ENCODE assay signal across 8 cellular contexts in genomic region chr18:63025251-63025710, GRCh38.
DNase-seq lines count a peak whose midpoint lies in the region; ATAC-seq and TF ChIP-seq lines count a peak whose summit lies in the region.

No MANE protein-coding gene starts in this region.

- no peak overlapping the region for H2AK9ac ChIP-seq in IMR-90 (replicated peaks; ENCODE audit: low read depth, low read length, poor library complexity)

- no peak overlapping the region for H2BK15ac ChIP-seq in IMR-90 (ENCODE audit: low read depth, low read length)

- no peak overlapping the region for H4K8ac ChIP-seq in IMR-90 (ENCODE audit: low read depth in 2 of 2, low read length in 2 of 2)

- H2BK5ac ChIP-seq in IMR-90 (ENCODE audit: low read depth, low read length, poor library complexity, severe bottlenecking): no peak overlapping the region

- H3K56ac ChIP-seq in IMR-90 (ENCODE audit: extremely low read depth, insufficient read depth, low read length): no peak overlapping the region

- no peaks in the 10 kb centered on the region for H3K4me1 ChIP-seq in IMR-90 (ENCODE audit: control insufficient read depth, insufficient read depth, low read length)

- H2AFZ ChIP-seq in IMR-90 (replicated peaks; ENCODE audit: low read length, poor library complexity): no peak overlapping the region

- 46% methylated on average over 2 of the region's 9 CpGs; no CpG with 5 or more reads in 1 of the 2 experiments for WGBS in IMR-90 (ENCODE audit: extremely low coverage in 2 of 2, insufficient read length in 1 of 2), 2 experiments

- H3K9me3 ChIP-seq in IMR-90 (ENCODE audit: control insufficient read depth, insufficient read depth, low read length): no peaks in the 10 kb centered on the region

- in situ Hi-C loops in IMR-90 (cut with MboI; ENCODE audit: low sequenced_read_pairs): no loop called here

- BruUV-seq in IMR-90 (replicated peaks; lab: Mats Ljungman, UMichigan): no TSS peak

- H3K23ac ChIP-seq in IMR-90 (ENCODE audit: low read depth, low read length): no peak overlapping the region

- no peak overlapping the region for H3K9ac ChIP-seq in IMR-90 (ENCODE audit: low read depth, low read length)

- H4K91ac ChIP-seq in IMR-90 (ENCODE audit: insufficient read depth, low read depth, low read length): no peak overlapping the region

- no peaks in the 10 kb centered on the region for H3K79me1 ChIP-seq in IMR-90 (ENCODE audit: low read depth in 1 of 2, low read length in 2 of 2)

- no peak overlapping the region for H4K5ac ChIP-seq in IMR-90 (ENCODE audit: low read depth, low read length)

- H3K18ac ChIP-seq in IMR-90 (ENCODE audit: low read depth, low read length): no peak overlapping the region

- no peak overlapping the region for H2BK120ac ChIP-seq in IMR-90 (ENCODE audit: low read depth, low read length)

- DNase-seq in BJ (ENCODE audit: low read depth) (no peak), IMR-90 (no peak), islet precursor cell (peak; percentile 77), germinal center (ENCODE audit: low spot score) (no peak), GF-D8 (lab: John Stamatoyannopoulos, UW) (no peak)
- DNase-seq in activated effector memory CD4-positive, alpha-beta T cell treated with Interleukin-2 at 50 U/mL for 16 hours: no peak

- H3K4ac ChIP-seq in IMR-90 (ENCODE audit: low read depth, low read length): no peak overlapping the region

- H4K20me1 ChIP-seq in IMR-90 (ENCODE audit: insufficient read depth, low read length): no peaks in the 10 kb centered on the region

- intact Hi-C loops in IMR-90 (cut with micrococcal nuclease): no loop called here

- TF ChIP-seq RAD21 in IMR-90 (IDR thresholded peaks at IDR 0.05; ENCODE audit: low read length): no peak

- H3K4me2 ChIP-seq in IMR-90 (ENCODE audit: low read depth, low read length): no peak overlapping the region

- CTCF ChIA-PET in BJ (lab: Yijun Ruan, JAX) (interaction anchor here (1.3 to 3.0 kb wide), 2 partner anchors 9 to 297 kb away, joined by 3 to 13 read pairs; no protein-coding TSS in a partner anchor), IMR-90 (lab: Yijun Ruan, JAX) (interaction anchor here (1.5 kb wide), 1 partner anchor 9 kb away, joined by 6 read pairs; no protein-coding TSS in a partner anchor)

- no peak for TF ChIP-seq POLR2A in IMR-90 (IDR thresholded peaks at IDR 0.05; ENCODE audit: low read depth, low read length)

- H3K4me3 ChIP-seq in BJ (ENCODE audit: low read depth, low read length) (no peak overlapping the region), IMR-90 (ENCODE audit: insufficient read depth, low read depth, low read length) (no peak overlapping the region)

- dilution Hi-C loops in IMR-90 (cut with HindIII; ENCODE audit: low sequenced_read_pairs, unreplicated experiment): no loop called here

- H3K36me3 ChIP-seq in BJ (ENCODE audit: control insufficient read depth, insufficient read depth, low read length) (no peaks in the 10 kb centered on the region), IMR-90 (ENCODE audit: control insufficient read depth, insufficient read depth, low read length) (no peaks in the 10 kb centered on the region)

- H3K27me3 ChIP-seq in BJ (ENCODE audit: control insufficient read depth, insufficient read depth, low read length): peaks cover 4% of the 10 kb centered on the region; the same call in 1 of the 2 replicates
- H3K27me3 ChIP-seq in IMR-90 (ENCODE audit: control insufficient read depth, insufficient read depth, low read length): peaks cover 13% of the 10 kb centered on the region

- no peaks in the 10 kb centered on the region for H3K9me1 ChIP-seq in IMR-90 (ENCODE audit: insufficient read depth, low read length)

- TF ChIP-seq CTCF in BJ (IDR thresholded peaks at IDR 0.05; ENCODE audit: insufficient read depth, low read depth, low read length) (0 out of 2 replicates have a peak, but pooled peaks have one; percentile 12), IMR-90 (conservative IDR thresholded peaks at IDR 0.05; ENCODE audit: low read depth, low read length) (0 out of 2 replicates have a peak, but pooled peaks have one; percentile 10), VCaP (conservative IDR thresholded peaks at IDR 0.05) (peak; percentile 32; the same call in 1 of the 2 replicates)

- no peak overlapping the region for H3K14ac ChIP-seq in IMR-90 (replicated peaks; ENCODE audit: low read depth, low read length)

- H3K27ac ChIP-seq in IMR-90 (ENCODE audit: insufficient read depth, low read length) (no peak overlapping the region), VCaP (no peak overlapping the region)

- H2BK20ac ChIP-seq in IMR-90 (ENCODE audit: low read depth, low read length): no peak overlapping the region

- H2AK5ac ChIP-seq in IMR-90 (ENCODE audit: low read depth, low read length): no peak overlapping the region

- ATAC-seq in IMR-90 (ENCODE audit: low read depth) (no peak), GM19463 (IDR thresholded peaks at IDR 0.05; ENCODE audit: unreplicated experiment) (no peak)

- POLR2A ChIA-PET in BJ (lab: Charles Lee): no interaction called here
- POLR2A ChIA-PET in IMR-90 (lab: Charles Lee; ENCODE audit: unreplicated experiment): no interaction called here

TF ChIP-seq in IMR-90, 13 proteins besides CTCF, POLR2A, EP300 and RAD21:
- TF ChIP-seq, protein P1, sequence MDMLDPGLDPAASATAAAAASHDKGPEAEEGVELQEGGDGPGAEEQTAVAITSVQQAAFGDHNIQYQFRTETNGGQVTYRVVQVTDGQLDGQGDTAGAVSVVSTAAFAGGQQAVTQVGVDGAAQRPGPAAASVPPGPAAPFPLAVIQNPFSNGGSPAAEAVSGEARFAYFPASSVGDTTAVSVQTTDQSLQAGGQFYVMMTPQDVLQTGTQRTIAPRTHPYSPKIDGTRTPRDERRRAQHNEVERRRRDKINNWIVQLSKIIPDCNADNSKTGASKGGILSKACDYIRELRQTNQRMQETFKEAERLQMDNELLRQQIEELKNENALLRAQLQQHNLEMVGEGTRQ (IDR thresholded peaks at IDR 0.05; ENCODE audit: low read depth, low read length): no peak
- TF ChIP-seq, protein P2, sequence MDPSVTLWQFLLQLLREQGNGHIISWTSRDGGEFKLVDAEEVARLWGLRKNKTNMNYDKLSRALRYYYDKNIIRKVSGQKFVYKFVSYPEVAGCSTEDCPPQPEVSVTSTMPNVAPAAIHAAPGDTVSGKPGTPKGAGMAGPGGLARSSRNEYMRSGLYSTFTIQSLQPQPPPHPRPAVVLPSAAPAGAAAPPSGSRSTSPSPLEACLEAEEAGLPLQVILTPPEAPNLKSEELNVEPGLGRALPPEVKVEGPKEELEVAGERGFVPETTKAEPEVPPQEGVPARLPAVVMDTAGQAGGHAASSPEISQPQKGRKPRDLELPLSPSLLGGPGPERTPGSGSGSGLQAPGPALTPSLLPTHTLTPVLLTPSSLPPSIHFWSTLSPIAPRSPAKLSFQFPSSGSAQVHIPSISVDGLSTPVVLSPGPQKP (IDR thresholded peaks at IDR 0.05; ENCODE audit: borderline replicate concordance, low read depth, low read length): no peak
- TF ChIP-seq CEBPB (IDR thresholded peaks at IDR 0.05; ENCODE audit: low read depth, low read length) (no peak), MXI1 (IDR thresholded peaks at IDR 0.05; ENCODE audit: borderline replicate concordance, low read depth, low read length) (no peak), NFE2L2 (IDR thresholded peaks at IDR 0.05; ENCODE audit: low read depth, low read length) (no peak), RCOR1 (IDR thresholded peaks at IDR 0.05; ENCODE audit: insufficient replicate concordance, low read length) (no peak), SMC3 (IDR thresholded peaks at IDR 0.05; ENCODE audit: low read depth, low read length) (no peak), CHD1 (IDR thresholded peaks at IDR 0.05; ENCODE audit: low read depth, low read length) (no peak), BHLHE40 (IDR thresholded peaks at IDR 0.05; ENCODE audit: low read depth, low read length) (no peak), FOS (IDR thresholded peaks at IDR 0.05; ENCODE audit: low read depth, low read length) (no peak), RFX5 (IDR thresholded peaks at IDR 0.05; ENCODE audit: low read depth, low read length) (no peak), MAFK (IDR thresholded peaks at IDR 0.05; ENCODE audit: low read depth, low read length) (no peak), MAZ (IDR thresholded peaks at IDR 0.05; ENCODE audit: borderline replicate concordance, low read depth, low read length) (no peak)
